8 cellular contexts compared by ENCODE assay signal in the genomic region with DNA sequence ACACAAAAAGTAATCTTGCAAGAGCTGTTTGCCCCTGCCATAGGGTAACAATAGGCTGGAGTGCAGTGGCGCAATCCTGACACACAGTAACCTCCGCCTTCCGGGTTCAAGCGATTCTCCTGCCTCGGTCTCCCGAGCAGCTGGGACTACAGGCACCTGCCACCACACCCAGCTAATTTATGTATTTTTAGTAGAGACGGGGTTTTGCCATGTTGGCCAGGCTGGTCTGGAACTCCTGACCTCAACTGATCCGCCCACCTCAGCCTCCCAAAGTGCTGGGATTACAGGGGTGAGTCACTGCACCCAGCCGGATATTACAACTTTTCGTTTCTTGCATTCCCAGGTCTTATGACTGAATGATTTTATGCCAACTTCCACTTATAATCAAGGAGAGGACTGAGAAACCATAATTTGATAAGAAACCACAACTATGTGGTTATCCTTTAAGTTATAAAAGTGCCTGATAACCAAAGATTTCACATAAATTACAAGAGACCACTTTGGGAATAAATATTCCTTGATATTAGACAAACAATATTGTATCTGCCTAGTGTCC.
DNase-seq lines count a peak whose midpoint lies in the region; ATAC-seq, FAIRE-seq and TF ChIP-seq lines count a peak whose summit lies in the region.
"Not testable (repeated sequence)": the region's sequence is repeated elsewhere in the genome, so short reads cannot be mapped to it uniquely, and the experiment has no call there.

No MANE protein-coding gene starts in this region.

- not testable (repeated sequence) for H3K27me3 ChIP-seq in Panc1 (ENCODE audit: control insufficient read depth, insufficient read depth, low read length); upper lobe of right lung

- H3K4me1 ChIP-seq in Panc1 (ENCODE audit: control insufficient read depth, insufficient read depth, low read length); upper lobe of right lung: not testable (repeated sequence)

- DNase-seq in Daoy (ENCODE audit: low read depth), result peak; percentile 72
- peak; percentile 73 for DNase-seq in HTR-8/SVneo (ENCODE audit: insufficient read length, low spot score)
- DNase-seq in Panc1 (ENCODE audit: low read depth, low spot score), result not testable (repeated sequence)
- DNase-seq in activated CD8-positive, alpha-beta memory T cell treated with anti-CD3 and anti-CD28 coated beads for 24 hours, result peak; percentile 19
- peak; percentile 79 for DNase-seq in dermis blood vessel endothelial cell
- DNase-seq in foreskin melanocyte, result peak; percentile 64
- DNase-seq in myocyte (ENCODE audit: low read depth), result peak; percentile 60
- DNase-seq in upper lobe of right lung, result peak; percentile 72

- H3K4me3 ChIP-seq in Panc1 (ENCODE audit: low read depth in 2 of 2, low read length in 2 of 2); upper lobe of right lung: not testable (repeated sequence)

- not testable (repeated sequence) for BruUV-seq in Panc1 (replicated peaks; lab: Mats Ljungman, UMichigan)

- POLR2A ChIA-PET in Panc1 (lab: Charles Lee), result not testable (repeated sequence)

- in situ Hi-C loops in Panc1 (cut with HindIII; ENCODE audit: low pct_unique_long_range_greater_than_20kb, low sequenced_read_pairs), result not testable (repeated sequence)

- H3K9me3 ChIP-seq in Panc1 (ENCODE audit: control insufficient read depth, insufficient read depth, low read depth, low read length); upper lobe of right lung: not testable (repeated sequence)

- intact Hi-C loops in Panc1 (cut with micrococcal nuclease; ENCODE audit: unreplicated experiment); upper lobe of right lung (cut with DNase I): not testable (repeated sequence)

- peak; percentile 60 for FAIRE-seq in HTR-8/SVneo (lab: Jason Lieb, UNC)

- peak; percentile 47; the same call in 1 of the 2 replicates for ATAC-seq in Panc1
- peak; percentile 72 for ATAC-seq in upper lobe of right lung

- H3K36me3 ChIP-seq in Panc1 (ENCODE audit: control insufficient read depth, insufficient read depth, low read length); upper lobe of right lung: not testable (repeated sequence)

- TF ChIP-seq CTCF in Panc1 (IDR thresholded peaks at IDR 0.05); upper lobe of right lung (IDR thresholded peaks at IDR 0.05): not testable (repeated sequence)

- CTCF ChIA-PET in Panc1 (lab: Charles Lee), result not testable (repeated sequence)

- not testable (repeated sequence) for H3K27ac ChIP-seq in Panc1 (ENCODE audit: low read length)
- peak overlapping the region; percentile 61 for H3K27ac ChIP-seq in upper lobe of right lung
